Comparison of ENCODE assay signal across 1 cellular context in genomic region chr9:129556576-129557191, GRCh38.
TF ChIP-seq lines count a peak whose summit lies in the region.

No MANE protein-coding gene starts in this region.

TF ChIP-seq in HepG2, 621 proteins besides CTCF, POLR2A, EP300 and RAD21 (continued from another document):
- TF ChIP-seq SNAPC4 (CRISPR knock-in tag; IDR thresholded peaks at IDR 0.05) (no peak), AHR (CRISPR knock-in tag; IDR thresholded peaks at IDR 0.05) (no peak), SMC3 (IDR thresholded peaks at IDR 0.05; ENCODE audit: low read length) (no peak), PHF5A (CRISPR knock-in tag; IDR thresholded peaks at IDR 0.05; ENCODE audit: low read depth, unreplicated experiment) (no peak), NR1H2 (CRISPR knock-in tag; IDR thresholded peaks at IDR 0.05; ENCODE audit: borderline replicate concordance, low read depth) (no peak), ZNF20 (CRISPR knock-in tag; IDR thresholded peaks at IDR 0.05) (no peak), ZFP91 (CRISPR knock-in tag; IDR thresholded peaks at IDR 0.05; ENCODE audit: borderline replicate concordance) (no peak), POLR2G (IDR thresholded peaks at IDR 0.05; ENCODE audit: low read depth, low read length) (0 out of 2 replicates have a peak, but pooled peaks have one; percentile 22), ZNF678 (CRISPR knock-in tag; IDR thresholded peaks at IDR 0.05) (no peak), MAFF (IDR thresholded peaks at IDR 0.05; ENCODE audit: low read depth, low read length) (no peak), ZBTB7A (CRISPR knock-in tag; IDR thresholded peaks at IDR 0.05) (no peak), ZNF331 (CRISPR knock-in tag; IDR thresholded peaks at IDR 0.05) (no peak), ZBTB42 (CRISPR knock-in tag; IDR thresholded peaks at IDR 0.05) (0 out of 2 replicates have a peak, but pooled peaks have one; percentile 21), ZNF530 (CRISPR knock-in tag; IDR thresholded peaks at IDR 0.05; ENCODE audit: low read depth) (no peak), ZBTB38 (CRISPR knock-in tag; IDR thresholded peaks at IDR 0.05) (peak; percentile 97), EED (CRISPR knock-in tag; IDR thresholded peaks at IDR 0.05) (no peak), MTA1 (CRISPR knock-in tag; IDR thresholded peaks at IDR 0.05; ENCODE audit: borderline replicate concordance) (no peak), KDM5B (CRISPR knock-in tag; IDR thresholded peaks at IDR 0.05; ENCODE audit: borderline replicate concordance) (no peak), DRAP1 (CRISPR knock-in tag; IDR thresholded peaks at IDR 0.05) (no peak), ZSCAN21 (CRISPR knock-in tag; IDR thresholded peaks at IDR 0.05; ENCODE audit: borderline replicate concordance) (no peak), TCF7L2 (IDR thresholded peaks at IDR 0.05; ENCODE audit: low read depth, low read length) (no peak), ZNF768 (CRISPR knock-in tag; IDR thresholded peaks at IDR 0.05) (no peak), ZNF652 (CRISPR knock-in tag; IDR thresholded peaks at IDR 0.05; ENCODE audit: borderline replicate concordance, low read depth) (no peak), ZNF720 (CRISPR knock-in tag; IDR thresholded peaks at IDR 0.05) (no peak), ZNF569 (CRISPR knock-in tag; IDR thresholded peaks at IDR 0.05; ENCODE audit: borderline replicate concordance) (no peak), ZBTB8A (CRISPR knock-in tag; IDR thresholded peaks at IDR 0.05; ENCODE audit: borderline replicate concordance, low read depth) (no peak), ZBTB21 (CRISPR knock-in tag; IDR thresholded peaks at IDR 0.05) (no peak), PHF8 (CRISPR knock-in tag; IDR thresholded peaks at IDR 0.05) (no peak), MLXIP (CRISPR knock-in tag; IDR thresholded peaks at IDR 0.05; ENCODE audit: borderline replicate concordance) (no peak), NFATC3 (CRISPR knock-in tag; IDR thresholded peaks at IDR 0.05) (0 out of 2 replicates have a peak, but pooled peaks have one; percentile 41), ZC3H4 (CRISPR knock-in tag; IDR thresholded peaks at IDR 0.05; ENCODE audit: borderline replicate concordance) (peak; percentile 80; the same call in 1 of the 2 replicates)
- TF ChIP-seq, protein P1, sequence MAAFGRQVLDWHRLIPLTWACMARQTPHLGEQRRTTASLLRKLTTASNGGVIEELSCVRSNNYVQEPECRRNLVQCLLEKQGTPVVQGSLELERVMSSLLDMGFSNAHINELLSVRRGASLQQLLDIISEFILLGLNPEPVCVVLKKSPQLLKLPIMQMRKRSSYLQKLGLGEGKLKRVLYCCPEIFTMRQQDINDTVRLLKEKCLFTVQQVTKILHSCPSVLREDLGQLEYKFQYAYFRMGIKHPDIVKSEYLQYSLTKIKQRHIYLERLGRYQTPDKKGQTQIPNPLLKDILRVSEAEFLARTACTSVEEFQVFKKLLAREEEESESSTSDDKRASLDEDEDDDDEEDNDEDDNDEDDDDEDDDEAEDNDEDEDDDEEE (CRISPR knock-in tag; IDR thresholded peaks at IDR 0.05) = no peak
- TF ChIP-seq, protein P2, sequence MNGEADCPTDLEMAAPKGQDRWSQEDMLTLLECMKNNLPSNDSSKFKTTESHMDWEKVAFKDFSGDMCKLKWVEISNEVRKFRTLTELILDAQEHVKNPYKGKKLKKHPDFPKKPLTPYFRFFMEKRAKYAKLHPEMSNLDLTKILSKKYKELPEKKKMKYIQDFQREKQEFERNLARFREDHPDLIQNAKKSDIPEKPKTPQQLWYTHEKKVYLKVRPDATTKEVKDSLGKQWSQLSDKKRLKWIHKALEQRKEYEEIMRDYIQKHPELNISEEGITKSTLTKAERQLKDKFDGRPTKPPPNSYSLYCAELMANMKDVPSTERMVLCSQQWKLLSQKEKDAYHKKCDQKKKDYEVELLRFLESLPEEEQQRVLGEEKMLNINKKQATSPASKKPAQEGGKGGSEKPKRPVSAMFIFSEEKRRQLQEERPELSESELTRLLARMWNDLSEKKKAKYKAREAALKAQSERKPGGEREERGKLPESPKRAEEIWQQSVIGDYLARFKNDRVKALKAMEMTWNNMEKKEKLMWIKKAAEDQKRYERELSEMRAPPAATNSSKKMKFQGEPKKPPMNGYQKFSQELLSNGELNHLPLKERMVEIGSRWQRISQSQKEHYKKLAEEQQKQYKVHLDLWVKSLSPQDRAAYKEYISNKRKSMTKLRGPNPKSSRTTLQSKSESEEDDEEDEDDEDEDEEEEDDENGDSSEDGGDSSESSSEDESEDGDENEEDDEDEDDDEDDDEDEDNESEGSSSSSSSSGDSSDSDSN (CRISPR knock-in tag; IDR thresholded peaks at IDR 0.05) = no peak
- TF ChIP-seq, protein P3, sequence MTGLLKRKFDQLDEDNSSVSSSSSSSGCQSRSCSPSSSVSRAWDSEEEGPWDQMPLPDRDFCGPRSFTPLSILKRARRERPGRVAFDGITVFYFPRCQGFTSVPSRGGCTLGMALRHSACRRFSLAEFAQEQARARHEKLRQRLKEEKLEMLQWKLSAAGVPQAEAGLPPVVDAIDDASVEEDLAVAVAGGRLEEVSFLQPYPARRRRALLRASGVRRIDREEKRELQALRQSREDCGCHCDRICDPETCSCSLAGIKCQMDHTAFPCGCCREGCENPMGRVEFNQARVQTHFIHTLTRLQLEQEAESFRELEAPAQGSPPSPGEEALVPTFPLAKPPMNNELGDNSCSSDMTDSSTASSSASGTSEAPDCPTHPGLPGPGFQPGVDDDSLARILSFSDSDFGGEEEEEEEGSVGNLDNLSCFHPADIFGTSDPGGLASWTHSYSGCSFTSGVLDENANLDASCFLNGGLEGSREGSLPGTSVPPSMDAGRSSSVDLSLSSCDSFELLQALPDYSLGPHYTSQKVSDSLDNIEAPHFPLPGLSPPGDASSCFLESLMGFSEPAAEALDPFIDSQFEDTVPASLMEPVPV (CRISPR knock-in tag; IDR thresholded peaks at IDR 0.05) = no peak
- TF ChIP-seq, protein P4, sequence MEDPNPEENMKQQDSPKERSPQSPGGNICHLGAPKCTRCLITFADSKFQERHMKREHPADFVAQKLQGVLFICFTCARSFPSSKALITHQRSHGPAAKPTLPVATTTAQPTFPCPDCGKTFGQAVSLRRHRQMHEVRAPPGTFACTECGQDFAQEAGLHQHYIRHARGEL (CRISPR knock-in tag; IDR thresholded peaks at IDR 0.05) = no peak
- TF ChIP-seq, protein P5, sequence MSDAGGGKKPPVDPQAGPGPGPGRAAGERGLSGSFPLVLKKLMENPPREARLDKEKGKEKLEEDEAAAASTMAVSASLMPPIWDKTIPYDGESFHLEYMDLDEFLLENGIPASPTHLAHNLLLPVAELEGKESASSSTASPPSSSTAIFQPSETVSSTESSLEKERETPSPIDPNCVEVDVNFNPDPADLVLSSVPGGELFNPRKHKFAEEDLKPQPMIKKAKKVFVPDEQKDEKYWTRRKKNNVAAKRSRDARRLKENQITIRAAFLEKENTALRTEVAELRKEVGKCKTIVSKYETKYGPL (CRISPR knock-in tag; IDR thresholded peaks at IDR 0.05) = no peak
- TF ChIP-seq, protein P6, sequence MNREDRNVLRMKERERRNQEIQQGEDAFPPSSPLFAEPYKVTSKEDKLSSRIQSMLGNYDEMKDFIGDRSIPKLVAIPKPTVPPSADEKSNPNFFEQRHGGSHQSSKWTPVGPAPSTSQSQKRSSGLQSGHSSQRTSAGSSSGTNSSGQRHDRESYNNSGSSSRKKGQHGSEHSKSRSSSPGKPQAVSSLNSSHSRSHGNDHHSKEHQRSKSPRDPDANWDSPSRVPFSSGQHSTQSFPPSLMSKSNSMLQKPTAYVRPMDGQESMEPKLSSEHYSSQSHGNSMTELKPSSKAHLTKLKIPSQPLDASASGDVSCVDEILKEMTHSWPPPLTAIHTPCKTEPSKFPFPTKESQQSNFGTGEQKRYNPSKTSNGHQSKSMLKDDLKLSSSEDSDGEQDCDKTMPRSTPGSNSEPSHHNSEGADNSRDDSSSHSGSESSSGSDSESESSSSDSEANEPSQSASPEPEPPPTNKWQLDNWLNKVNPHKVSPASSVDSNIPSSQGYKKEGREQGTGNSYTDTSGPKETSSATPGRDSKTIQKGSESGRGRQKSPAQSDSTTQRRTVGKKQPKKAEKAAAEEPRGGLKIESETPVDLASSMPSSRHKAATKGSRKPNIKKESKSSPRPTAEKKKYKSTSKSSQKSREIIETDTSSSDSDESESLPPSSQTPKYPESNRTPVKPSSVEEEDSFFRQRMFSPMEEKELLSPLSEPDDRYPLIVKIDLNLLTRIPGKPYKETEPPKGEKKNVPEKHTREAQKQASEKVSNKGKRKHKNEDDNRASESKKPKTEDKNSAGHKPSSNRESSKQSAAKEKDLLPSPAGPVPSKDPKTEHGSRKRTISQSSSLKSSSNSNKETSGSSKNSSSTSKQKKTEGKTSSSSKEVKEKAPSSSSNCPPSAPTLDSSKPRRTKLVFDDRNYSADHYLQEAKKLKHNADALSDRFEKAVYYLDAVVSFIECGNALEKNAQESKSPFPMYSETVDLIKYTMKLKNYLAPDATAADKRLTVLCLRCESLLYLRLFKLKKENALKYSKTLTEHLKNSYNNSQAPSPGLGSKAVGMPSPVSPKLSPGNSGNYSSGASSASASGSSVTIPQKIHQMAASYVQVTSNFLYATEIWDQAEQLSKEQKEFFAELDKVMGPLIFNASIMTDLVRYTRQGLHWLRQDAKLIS (CRISPR knock-in tag; IDR thresholded peaks at IDR 0.05) = no peak
